Comparison of ENCODE assay signal across 8 cellular contexts in genomic region chr22:35582861-35583670, GRCh38. TPM values are rescaled to one million over a fixed set of nuclear protein-coding genes. Genes with fewer than 3 reads are reported as not detected.
DNase-seq lines count a peak whose midpoint lies in the region; ATAC-seq and TF ChIP-seq lines count a peak whose summit lies in the region.

No MANE protein-coding gene starts in this region.

- peak overlapping the region in 1 of 2 donors; percentile 52 for H3K27ac Mint-ChIP-seq in activated naive CD4-positive, alpha-beta T cell treated with anti-CD3 and anti-CD28 coated beads, Interleukin-2, amount 50 U/mL, for 72 hours

- no peaks in the 10 kb centered on the region for H3K36me3 Mint-ChIP-seq in activated naive CD4-positive, alpha-beta T cell treated with anti-CD3 and anti-CD28 coated beads, Interleukin-2, amount 50 U/mL, for 72 hours

- intact Hi-C loops in Right ventricle myocardium inferior (cut with DNase I) (loop anchor here (1.0 to 5.0 kb wide), 4 partner anchors 41 to 539 kb away; partner anchors contain the start of gene RASD2), posterior cingulate gyrus (cut with DNase I) (loop anchor here (1.0 to 2.0 kb wide), 2 partner anchors 153 to 232 kb away; no protein-coding TSS in a partner anchor), aorta (cut with DNase I) (loop anchor here (1.0 to 2.0 kb wide), 3 partner anchors 152 to 232 kb away; no protein-coding TSS in a partner anchor)

- H3K4me3 ChIP-seq in aorta (ENCODE audit: low read length in 2 of 2) = no peak overlapping the region

- DNase-seq in DMS53 treated with DMSO at 0.1 percent for 48 hours (lab: John Stamatoyannopoulos, UW; ENCODE audit: unreplicated experiment) = peak; percentile 18
- DNase-seq in SK-MEL-5 (ENCODE audit: low read depth, low spot score) = peak; percentile 75
- peak in 1 of 2 donors; percentile 56 for DNase-seq in activated naive CD4-positive, alpha-beta T cell treated with anti-CD3 and anti-CD28 coated beads, Interleukin-2, amount 50 U/mL, for 72 hours (ENCODE audit: low spot score in 2 of 2)
- peak; percentile 71 for DNase-seq in Right ventricle myocardium inferior (ENCODE audit: missing footprints)
- peak; percentile 45 to 94 (median 65) for DNase-seq in posterior cingulate gyrus
- DNase-seq in aorta = peak in 1 of 2 donors; percentile 58

- no peaks in the 10 kb centered on the region for H3K36me3 ChIP-seq in aorta (ENCODE audit: control insufficient read depth in 1 of 2, insufficient read depth in 2 of 2, low read length in 1 of 2)

- no peaks in the 10 kb centered on the region for H3K9me3 ChIP-seq in aorta (ENCODE audit: control insufficient read depth, low read length)

- no peaks in the 10 kb centered on the region for H3K4me1 ChIP-seq in aorta (ENCODE audit: control insufficient read depth in 1 of 2, insufficient read depth in 2 of 2, low read length in 2 of 2)

- H3K27ac ChIP-seq in aorta (ENCODE audit: low read depth in 1 of 2, low read length in 2 of 2) = no peak overlapping the region

- ATAC-seq in activated naive CD4-positive, alpha-beta T cell treated with anti-CD3 and anti-CD28 coated beads, Interleukin-2, amount 50 U/mL, for 72 hours = peak; percentile 69 to 73
- no peak for ATAC-seq in Right ventricle myocardium inferior
- peak; percentile 80 for ATAC-seq in aorta (ENCODE audit: low FRiP score)
- no peak for ATAC-seq in GM19351 (IDR thresholded peaks at IDR 0.05; ENCODE audit: unreplicated experiment)

- peak; percentile 93 for TF ChIP-seq CTCF in LNCAP (IDR thresholded peaks at IDR 0.05)

- in situ Hi-C loops in SK-MEL-5 (cut with HindIII; ENCODE audit: low pct_unique_long_range_greater_than_20kb, low sequenced_read_pairs) = no loop called here

- H3K27me3 ChIP-seq in aorta (ENCODE audit: control insufficient read depth in 1 of 2, insufficient read depth in 2 of 2, low read length in 1 of 2) = no peaks in the 10 kb centered on the region

- H3K9me3 Mint-ChIP-seq in activated naive CD4-positive, alpha-beta T cell treated with anti-CD3 and anti-CD28 coated beads, Interleukin-2, amount 50 U/mL, for 72 hours = no peaks in the 10 kb centered on the region

- WGBS in aorta, 2 donors = 28 to 31% methylated on average over 13 of the region's 13 CpGs

RNA-seq across cellular contexts. Expression of gene MB, which starts 34.1 kb away (rescaled TPM):
- total RNA-seq in SK-MEL-5 (2014; rRNA removed; shearing (Covaris generic)) = not detected in 2 replicates
- polyA plus RNA-seq in SK-MEL-5 (2015; cell fraction: cytosol; rRNA removed) = 0.30 and 1.1 TPM in 2 replicates
- not detected in 2 replicates for polyA plus RNA-seq in SK-MEL-5 (2015; cell fraction: nucleus; rRNA removed)
- total RNA-seq in activated naive CD4-positive, alpha-beta T cell treated with anti-CD3 and anti-CD28 coated beads, Interleukin-2, amount 50 U/mL, for 72 hours = under 1 TPM in 1 of 2 donors, not detected in 1; 0.47 TPM
- total RNA-seq in Right ventricle myocardium inferior (17,829 TPM), aorta (not detected)
- 10 to 100 TPM in 1 of 2 donors, 1 to 10 TPM in 1; 2.8 to 24.7 TPM for polyA plus RNA-seq in aorta

RNA-seq across cellular contexts. Expression of gene RASD2, which starts 42.4 kb away (rescaled TPM):
- 0.37 TPM in 2 replicates for total RNA-seq in SK-MEL-5 (2014; rRNA removed; shearing (Covaris generic))
- polyA plus RNA-seq in SK-MEL-5 (2015; cell fraction: cytosol; rRNA removed) = 1.6 and 2.3 TPM in 2 replicates
- 1.1 and 2.0 TPM in 2 replicates for polyA plus RNA-seq in SK-MEL-5 (2015; cell fraction: nucleus; rRNA removed)
- under 1 TPM; 0.08 to 0.46 TPM for total RNA-seq in activated naive CD4-positive, alpha-beta T cell treated with anti-CD3 and anti-CD28 coated beads, Interleukin-2, amount 50 U/mL, for 72 hours
- total RNA-seq in Right ventricle myocardium inferior (9.5 TPM), aorta (10 to 100 TPM; 12.2 to 29.8 TPM)
- polyA plus RNA-seq in aorta = 1 to 10 TPM in 1 of 2 donors, under 1 TPM in 1; 0.77 to 3.5 TPM

Comparison
In these comparisons a context has a peak if more than half of its experiments do, and no peak if none do; other contexts are left out.
1. ATAC-seq: peak in activated naive CD4-positive, alpha-beta T cell treated with anti-CD3 and anti-CD28 coated beads, Interleukin-2, amount 50 U/mL, for 72 hours (2 of 2) and aorta (single experiment); none in Right ventricle myocardium inferior (single experiment) and GM19351 (single experiment).
2. RNA of gene MB, which starts 34.1 kb away (total RNA-seq): 17,829 TPM in Right ventricle myocardium inferior (single experiment); 0.47 TPM in activated naive CD4-positive, alpha-beta T cell treated with anti-CD3 and anti-CD28 coated beads, Interleukin-2, amount 50 U/mL, for 72 hours, not detected in aorta and not detected in SK-MEL-5; every median in the first group is over 1,000 times any median in the second.